10 cellular contexts compared by ENCODE assay signal in the genomic region with DNA sequence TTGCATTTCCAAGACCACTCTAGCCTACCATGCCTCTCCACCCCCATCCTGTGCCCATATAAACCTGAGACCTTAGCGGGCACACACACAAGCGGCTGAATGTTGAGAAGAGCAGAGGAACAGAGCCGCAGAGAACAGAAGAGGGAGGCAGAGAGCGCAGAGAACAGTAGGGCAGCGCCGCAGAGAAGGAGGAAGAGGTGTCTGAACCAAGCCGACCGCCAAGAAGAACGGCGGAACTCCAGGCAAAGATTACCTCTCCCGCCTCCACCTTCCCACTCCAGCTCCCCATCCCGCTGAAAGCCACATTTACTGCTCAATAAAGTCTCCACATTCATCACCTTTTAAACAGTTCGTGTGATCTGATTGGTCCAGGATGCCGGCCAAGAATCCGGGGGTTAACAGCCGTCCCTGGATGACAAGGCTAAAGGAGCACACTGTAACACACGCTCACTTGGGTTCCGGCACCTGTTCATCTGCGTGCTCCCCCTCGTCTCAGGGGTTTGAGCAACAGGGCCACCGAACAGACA. TPM values are rescaled to one million over a fixed set of nuclear protein-coding genes. Genes with fewer than 3 reads are reported as not detected.
DNase-seq lines count a peak whose midpoint lies in the region; ATAC-seq and TF ChIP-seq lines count a peak whose summit lies in the region.
"Had no signal": no experiment of that assay in that cellular context is flagged by ENCODE, and none has a peak within 500 bp of the region (broad histone marks: within the 10 kb centered on the region; RNA-seq: fewer than 3 reads in every experiment).

No MANE protein-coding gene starts in this region.

- no peaks in the 10 kb centered on the region for H3K36me3 Mint-ChIP-seq in activated T-helper 2 cell treated with anti-CD3 and anti-CD28 coated beads, Interferon-gamma antibody, Interleukin-2, Interleukin-4, amounts not matched to agents 10 μg/mL and 5 μg/mL and 100 μg/mL, durations not matched to agents 14 hours and 24 hours and 36 hours (ENCODE audit: low read depth)

- H3K4me1 ChIP-seq in HEK293 (ENCODE audit: control insufficient read depth, insufficient read depth, low read length) (no peaks in the 10 kb centered on the region), iPS-18a (ENCODE audit: control insufficient read depth, low read depth, low read length) (peaks cover 8% of the 10 kb centered on the region)

- POLR2A ChIA-PET in HEK293 (lab: Yijun Ruan, JAX), result no interaction called here

- H3K36me3 ChIP-seq in HEK293 (ENCODE audit: control insufficient read depth in 2 of 2, insufficient read depth in 1 of 2, low read length in 2 of 2), result no peaks in the 10 kb centered on the region
- no peaks in the 10 kb centered on the region for H3K36me3 ChIP-seq in iPS-18a (ENCODE audit: control insufficient read depth, low read depth, low read length)
- H3K36me3 ChIP-seq: neutrophil had no signal

- intact Hi-C loops in activated T-helper 2 cell treated with anti-CD3 and anti-CD28 coated beads, Interferon-gamma antibody, Interleukin-2, Interleukin-4, amounts not matched to agents 10 μg/mL and 5 μg/mL and 100 μg/mL, durations not matched to agents 14 hours and 24 hours and 36 hours (cut with micrococcal nuclease), result no loop called here

- DNase-seq in GM03348 (ENCODE audit: low spot score) (peak; percentile 41), NCI-H146 (lab: John Stamatoyannopoulos, UW) (peak; percentile 79), GDM1 (lab: John Stamatoyannopoulos, UW) (no peak)
- no peak for DNase-seq in activated T-helper 2 cell treated with anti-CD3 and anti-CD28 coated beads, Interferon-gamma antibody, Interleukin-2, Interleukin-4, amounts not matched to agents 10 μg/mL and 5 μg/mL and 100 μg/mL, durations not matched to agents 14 hours and 24 hours and 36 hours (ENCODE audit: low spot score)
- peak; percentile 6 for DNase-seq in stimulated activated CD4-positive, alpha-beta T cell treated with anti-CD3 and anti-CD28 coated beads, Interleukin-4, amount 100 ng/mL, for 24 hours

- H3K27ac Mint-ChIP-seq in activated T-helper 2 cell treated with anti-CD3 and anti-CD28 coated beads, Interferon-gamma antibody, Interleukin-2, Interleukin-4, amounts not matched to agents 10 μg/mL and 5 μg/mL and 100 μg/mL, durations not matched to agents 14 hours and 24 hours and 36 hours, result no peak overlapping the region

- H3K4me3 ChIP-seq in HEK293 (ENCODE audit: low read depth, low read length), result no peak overlapping the region
- H3K4me3 ChIP-seq in iPS-18a (ENCODE audit: low read length), result peak overlapping the region; percentile 58
- H3K4me3 ChIP-seq: SK-N-MC had no signal

- H3K4me1 Mint-ChIP-seq in activated T-helper 2 cell treated with anti-CD3 and anti-CD28 coated beads, Interferon-gamma antibody, Interleukin-2, Interleukin-4, amounts not matched to agents 10 μg/mL and 5 μg/mL and 100 μg/mL, durations not matched to agents 14 hours and 24 hours and 36 hours (ENCODE audit: low read depth), result peaks cover 4% of the 10 kb centered on the region

- H3K9me3 ChIP-seq in HEK293 (ENCODE audit: control insufficient read depth, insufficient read depth, low read depth, low read length) (no peaks in the 10 kb centered on the region), iPS-18a (ENCODE audit: control insufficient read depth, low read depth, low read length) (no peaks in the 10 kb centered on the region)
- H3K9me3 ChIP-seq: neutrophil had no signal

- H3K9me3 Mint-ChIP-seq in activated T-helper 2 cell treated with anti-CD3 and anti-CD28 coated beads, Interferon-gamma antibody, Interleukin-2, Interleukin-4, amounts not matched to agents 10 μg/mL and 5 μg/mL and 100 μg/mL, durations not matched to agents 14 hours and 24 hours and 36 hours, result no peaks in the 10 kb centered on the region

- CTCF ChIA-PET in HEK293 (lab: Yijun Ruan, JAX), result interaction anchor here (0.8 to 1.0 kb wide), 2 partner anchors 11 to 25 kb away, joined by 3 to 4 read pairs; no protein-coding TSS in a partner anchor

- H3K4me3 Mint-ChIP-seq in activated T-helper 2 cell treated with anti-CD3 and anti-CD28 coated beads, Interferon-gamma antibody, Interleukin-2, Interleukin-4, amounts not matched to agents 10 μg/mL and 5 μg/mL and 100 μg/mL, durations not matched to agents 14 hours and 24 hours and 36 hours (ENCODE audit: low read depth), result peak overlapping the region; percentile 42

- H3K27ac ChIP-seq in HEK293 (ENCODE audit: extremely low read depth, low read depth, low read length) (no peak overlapping the region), iPS-18a (ENCODE audit: low read length) (no peak overlapping the region)
- H3K27ac ChIP-seq: neutrophil, SK-N-MC had no signal

- peaks cover 6% of the 10 kb centered on the region for H3K27me3 ChIP-seq in iPS-18a (ENCODE audit: control insufficient read depth, insufficient read depth, low read length)

- peaks cover 19% of the 10 kb centered on the region for H3K27me3 Mint-ChIP-seq in activated T-helper 2 cell treated with anti-CD3 and anti-CD28 coated beads, Interferon-gamma antibody, Interleukin-2, Interleukin-4, amounts not matched to agents 10 μg/mL and 5 μg/mL and 100 μg/mL, durations not matched to agents 14 hours and 24 hours and 36 hours (ENCODE audit: low read depth)

- TF ChIP-seq CTCF in HEK293 (tag by site-specific recombination; IDR thresholded peaks at IDR 0.05), result 0 out of 2 replicates have a peak, but pooled peaks have one; percentile 9

- H3K9ac ChIP-seq in iPS-18a (ENCODE audit: low read length), result no peak overlapping the region

- no peak for ATAC-seq in GM21381 (IDR thresholded peaks at IDR 0.05; ENCODE audit: unreplicated experiment)

TF ChIP-seq in HEK293, 187 proteins besides CTCF, POLR2A, EP300 and RAD21:
- TF ChIP-seq ZNF335 (tag by site-specific recombination; conservative IDR thresholded peaks at IDR 0.05) (0 out of 2 replicates have a peak, but pooled peaks have one; percentile 23), PRDM10 (tag by site-specific recombination; IDR thresholded peaks at IDR 0.05) (no peak), ZNF654 (tag by site-specific recombination; IDR thresholded peaks at IDR 0.05; ENCODE audit: low read depth) (0 out of 2 replicates have a peak, but pooled peaks have one; percentile 6)

RNA-seq across cellular contexts. Expression of gene GRIN3A, which starts 33.2 kb away (rescaled TPM):
- total RNA-seq in activated T-helper 2 cell treated with anti-CD3 and anti-CD28 coated beads, Interferon-gamma antibody, Interleukin-2, Interleukin-4, amounts not matched to agents 10 μg/mL and 5 μg/mL and 100 μg/mL, durations not matched to agents 14 hours and 24 hours and 36 hours, result not detected in 2 replicates

Comparison
In these comparisons a context has a peak if more than half of its experiments do, and no peak if none do; other contexts are left out.
1. DNase-seq: peak in GM03348 (single experiment), NCI-H146 (single experiment) and stimulated activated CD4-positive, alpha-beta T cell treated with anti-CD3 and anti-CD28 coated beads, Interleukin-4, amount 100 ng/mL, for 24 hours (single experiment); none in activated T-helper 2 cell treated with anti-CD3 and anti-CD28 coated beads, Interferon-gamma antibody, Interleukin-2, Interleukin-4, amounts not matched to agents 10 μg/mL and 5 μg/mL and 100 μg/mL, durations not matched to agents 14 hours and 24 hours and 36 hours (single experiment) and GDM1 (single experiment).